11 cellular contexts compared by ENCODE assay signal in the genomic region with DNA sequence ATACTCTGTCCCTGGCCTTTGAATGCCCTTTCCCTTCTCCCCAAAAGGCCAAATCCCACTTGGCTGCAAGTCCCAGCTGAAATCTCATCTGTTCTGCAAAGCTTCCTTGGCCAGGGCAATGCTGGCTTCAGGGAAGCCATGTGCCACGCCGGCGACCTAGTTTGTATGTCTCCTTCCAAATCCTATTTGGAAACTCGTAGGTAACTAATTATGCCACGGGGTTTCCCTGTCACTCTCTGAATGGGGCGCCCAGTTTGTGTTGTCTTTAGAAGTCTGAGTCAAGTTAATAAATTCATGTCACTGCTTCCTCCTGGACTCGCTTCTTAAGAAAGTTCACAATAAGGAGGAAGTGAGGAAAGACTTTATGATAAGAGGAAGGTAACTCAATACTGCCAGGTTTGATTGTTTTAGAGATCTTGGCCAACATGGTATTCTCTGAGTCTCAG. TPM values are rescaled to one million over a fixed set of nuclear protein-coding genes. Genes with fewer than 3 reads are reported as not detected.
DNase-seq lines count a peak whose midpoint lies in the region; ATAC-seq and TF ChIP-seq lines count a peak whose summit lies in the region.
"Had no signal": no experiment of that assay in that cellular context is flagged by ENCODE, and none has a peak within 500 bp of the region (broad histone marks: within the 10 kb centered on the region; RNA-seq: fewer than 3 reads in every experiment).

No MANE protein-coding gene starts in this region.

- DNase-seq in NOMO-1 (lab: John Stamatoyannopoulos, UW; ENCODE audit: unreplicated experiment in 2 of 2) (peak; percentile 47 to 94), osteocyte (ENCODE audit: extremely low spot score, unreplicated experiment) (no peak), GM19238 (ENCODE audit: insufficient read length, low spot score) (no peak), NCI-H446 (lab: John Stamatoyannopoulos, UW) (no peak)
- DNase-seq in central memory CD8-positive, alpha-beta T cell (ENCODE audit: low spot score in 2 of 2): no peak
- DNase-seq in activated effector memory CD4-positive, alpha-beta T cell treated with anti-CD3 and anti-CD28 coated beads, Interleukin-2, amount 50 U/mL, for 16 hours: no peak
- DNase-seq: dorsolateral prefrontal cortex, sigmoid colon had no signal

- H3K27ac Mint-ChIP-seq in central memory CD8-positive, alpha-beta T cell (ENCODE audit: low read depth): peak overlapping the region; percentile 52
- peak overlapping the region; percentile 86 for H3K27ac Mint-ChIP-seq in osteocyte (ENCODE audit: unreplicated experiment)
- H3K27ac Mint-ChIP-seq: activated T-helper 2 cell treated with anti-CD3 and anti-CD28 coated beads, Interferon-gamma antibody, Interleukin-2, Interleukin-4, amounts not matched to agents 10 μg/mL and 5 μg/mL and 100 μg/mL, durations not matched to agents 14 hours and 24 hours and 36 hours had no signal

- H3K36me3 ChIP-seq in ACC112 (ENCODE audit: insufficient read depth, low read length): peaks cover 70% of the 10 kb centered on the region

- H2AFZ ChIP-seq in ACC112 (ENCODE audit: low read length, unreplicated experiment): no peak overlapping the region

- peaks cover 2% of the 10 kb centered on the region for H3K36me3 Mint-ChIP-seq in central memory CD8-positive, alpha-beta T cell (ENCODE audit: insufficient read depth)
- H3K36me3 Mint-ChIP-seq in osteocyte (ENCODE audit: unreplicated experiment): peaks cover 68% of the 10 kb centered on the region

- H3K4me3 ChIP-seq in ACC112 (ENCODE audit: low read depth, low read length): no peak overlapping the region
- H3K4me3 ChIP-seq: dorsolateral prefrontal cortex, sigmoid colon had no signal

- H3K27ac ChIP-seq in ACC112 (ENCODE audit: low read depth, low read length): peak overlapping the region; percentile 88

- no peaks in the 10 kb centered on the region for H3K9me3 Mint-ChIP-seq in central memory CD8-positive, alpha-beta T cell
- no peaks in the 10 kb centered on the region for H3K9me3 Mint-ChIP-seq in osteocyte (ENCODE audit: unreplicated experiment)
- H3K9me3 Mint-ChIP-seq: activated T-helper 2 cell treated with anti-CD3 and anti-CD28 coated beads, Interferon-gamma antibody, Interleukin-2, Interleukin-4, amounts not matched to agents 10 μg/mL and 5 μg/mL and 100 μg/mL, durations not matched to agents 14 hours and 24 hours and 36 hours had no signal

- no peak overlapping the region for H3K4me3 Mint-ChIP-seq in central memory CD8-positive, alpha-beta T cell
- H3K4me3 Mint-ChIP-seq in osteocyte (ENCODE audit: unreplicated experiment): no peak overlapping the region

- no peaks in the 10 kb centered on the region for H3K27me3 Mint-ChIP-seq in central memory CD8-positive, alpha-beta T cell
- no peaks in the 10 kb centered on the region for H3K27me3 Mint-ChIP-seq in osteocyte (ENCODE audit: unreplicated experiment)

- H3K4me1 Mint-ChIP-seq in central memory CD8-positive, alpha-beta T cell: no peaks in the 10 kb centered on the region
- H3K4me1 Mint-ChIP-seq in osteocyte (ENCODE audit: unreplicated experiment): peaks cover 72% of the 10 kb centered on the region

- no peak for ATAC-seq in central memory CD8-positive, alpha-beta T cell (replicated peaks; ENCODE audit: extremely low read depth, poor library complexity, severe bottlenecking)
- ATAC-seq in HG03045 (IDR thresholded peaks at IDR 0.05; ENCODE audit: unreplicated experiment): no peak

- H3K79me2 ChIP-seq in ACC112 (ENCODE audit: control insufficient read depth, insufficient read depth, low read length, unreplicated experiment): peaks cover 92% of the 10 kb centered on the region

- H3K27me3 ChIP-seq in ACC112 (ENCODE audit: insufficient read depth, low read length): no peaks in the 10 kb centered on the region
- H3K27me3 ChIP-seq: dorsolateral prefrontal cortex, sigmoid colon had no signal

- peaks cover 84% of the 10 kb centered on the region for H3K4me1 ChIP-seq in ACC112 (ENCODE audit: control insufficient read depth, insufficient read depth, low read length, unreplicated experiment)

- no peak for TF ChIP-seq CTCF in osteocyte (IDR thresholded peaks at IDR 0.05)

RNA-seq across cellular contexts. Expression of gene FHL2, which starts 19.1 kb away (rescaled TPM):
- 76.8 and 78.7 TPM in 2 replicates for total RNA-seq in osteocyte

RNA-seq across cellular contexts. Expression of gene C2orf49, which starts 42.4 kb away (rescaled TPM):
- 19.3 and 20.7 TPM in 2 replicates for total RNA-seq in osteocyte

RNA-seq across cellular contexts. Expression of gene TGFBRAP1, which starts 50.2 kb away (rescaled TPM):
- 17.9 and 21.2 TPM in 2 replicates for total RNA-seq in osteocyte

Comparison
In these comparisons a context has a peak if more than half of its experiments do, and no peak if none do; other contexts are left out.
1. DNase-seq: peak in NOMO-1 (2 of 2); none in central memory CD8-positive, alpha-beta T cell (0 of 2), osteocyte (single experiment), GM19238 (single experiment), NCI-H446 (0 of 2) and activated effector memory CD4-positive, alpha-beta T cell treated with anti-CD3 and anti-CD28 coated beads, Interleukin-2, amount 50 U/mL, for 16 hours (single experiment).